Comparison of ENCODE assay signal across 14 cellular contexts in genomic region chrX:153690466-153690865, GRCh38. TPM values are rescaled to one million over a fixed set of nuclear protein-coding genes. Genes with fewer than 3 reads are reported as not detected.
DNase-seq lines count a peak whose midpoint lies in the region; ATAC-seq and TF ChIP-seq lines count a peak whose summit lies in the region.
"Had no signal": no experiment of that assay in that cellular context is flagged by ENCODE, and none has a peak within 500 bp of the region (broad histone marks: within the 10 kb centered on the region; RNA-seq: fewer than 3 reads in every experiment).

No MANE protein-coding gene starts in this region.

- TF ChIP-seq CTCF in HFF-Myc (IDR thresholded peaks at IDR 0.05; ENCODE audit: low read depth, low read length, missing control alignments) (no peak), WERI-Rb-1 (IDR thresholded peaks at IDR 0.05; ENCODE audit: low read depth, low read length) (no peak), gastroesophageal sphincter (IDR thresholded peaks at IDR 0.05) (no peak), sigmoid colon (IDR thresholded peaks at IDR 0.05) (no peak)

- H3K4me1 ChIP-seq in gastroesophageal sphincter (peaks cover 0 to 33% (median 0%) of the 10 kb centered on the region in 3 donors), sigmoid colon (peaks cover 0 to 50% (median 20%) of the 10 kb centered on the region in 4 donors)
- H3K4me1 ChIP-seq: Caco-2 had no signal

- H3K4me3 ChIP-seq in HFF-Myc (replicated peaks; ENCODE audit: low read depth, low read length) (peak overlapping the region; percentile 49), WERI-Rb-1 (ENCODE audit: low read depth, low read length) (peak overlapping the region; percentile 47), gastroesophageal sphincter (peak overlapping the region in 1 of 2 donors; percentile 65), sigmoid colon (peak overlapping the region in 3 of 4 donors; percentile 57 to 60 (median 59))
- H3K4me3 ChIP-seq: cardiac muscle cell had no signal

- H3K36me3 ChIP-seq in WERI-Rb-1 (peaks cover 46% of the 10 kb centered on the region), gastroesophageal sphincter (peaks cover 0 to 12% of the 10 kb centered on the region in 2 donors), sigmoid colon (peaks cover 0 to 14% (median 0%) of the 10 kb centered on the region in 4 donors)
- H3K36me3 ChIP-seq: cardiac muscle cell had no signal

- H3K9me3 ChIP-seq in WERI-Rb-1 (ENCODE audit: severe bottlenecking) = no peaks in the 10 kb centered on the region
- no peaks in the 10 kb centered on the region for H3K9me3 ChIP-seq in gastroesophageal sphincter
- H3K9me3 ChIP-seq in sigmoid colon = no peaks in the 10 kb centered on the region
- H3K9me3 ChIP-seq: Caco-2 had no signal

- WGBS in gastroesophageal sphincter (ENCODE audit: low coverage in 1 of 2), 2 donors = no CpG with 5 or more reads among the region's 14 CpGs
- WGBS in sigmoid colon, 2 donors = 88% methylated on average over 14 of the region's 14 CpGs

- DNase-seq in HFF-Myc (ENCODE audit: extremely low read depth, low read depth) (no peak), WERI-Rb-1 (no peak), sigmoid colon (no peak), Kasumi-1 (lab: John Stamatoyannopoulos, UW) (no peak)
- DNase-seq in stimulated activated CD4-positive, alpha-beta T cell treated with anti-CD3 and anti-CD28 coated beads, Interleukin-2, amount 100 ng/mL, for 24 hours = no peak
- DNase-seq: Caco-2; effector memory CD8-positive, alpha-beta T cell; Karpas-422; kidney glomerular epithelial cell; NCI-H1105 treated with DMSO at 0.1 percent for 48 hours; stimulated activated CD4-positive, alpha-beta T cell treated with anti-CD3 and anti-CD28 coated beads, Interleukin-4, amount 100 ng/mL, for 1 hour had no signal

- no peak for TF ChIP-seq EP300 in gastroesophageal sphincter (IDR thresholded peaks at IDR 0.05)
- no peak for TF ChIP-seq EP300 in sigmoid colon (IDR thresholded peaks at IDR 0.05)

- H3K27ac ChIP-seq in WERI-Rb-1 (peak overlapping the region; percentile 14; the same call in 1 of the 2 replicates), gastroesophageal sphincter (peak overlapping the region in 3 of 4 donors; percentile 82 to 88 (median 87)), sigmoid colon (peak overlapping the region; percentile 79 to 92 (median 87))
- H3K27ac ChIP-seq: cardiac muscle cell had no signal

- ATAC-seq in gastroesophageal sphincter (no peak), HG02642 (IDR thresholded peaks at IDR 0.05; ENCODE audit: poor library complexity, unreplicated experiment) (no peak)
- ATAC-seq: effector memory CD8-positive, alpha-beta T cell had no signal

- H3K27me3 ChIP-seq in WERI-Rb-1 (ENCODE audit: insufficient read depth, low read depth, severe bottlenecking) (peaks cover 3% of the 10 kb centered on the region), gastroesophageal sphincter (no peaks in the 10 kb centered on the region), sigmoid colon (no peaks in the 10 kb centered on the region)
- H3K27me3 ChIP-seq: cardiac muscle cell had no signal

- intact Hi-C loops in sigmoid colon (cut with DNase I) = no loop called here

- TF ChIP-seq POLR2A in gastroesophageal sphincter (IDR thresholded peaks at IDR 0.05) = no peak
- TF ChIP-seq POLR2A in sigmoid colon (IDR thresholded peaks at IDR 0.05) = no peak

RNA-seq across cellular contexts. Expression of gene SLC6A8, which starts 2.7 kb away (rescaled TPM):
- total RNA-seq in gastroesophageal sphincter (10 to 100 TPM; 25.3 to 86.6 (median 37.9) TPM), sigmoid colon (10 to 100 TPM; 31.9 to 60.7 (median 35.1) TPM)
- polyA plus RNA-seq in sigmoid colon = 100 to 1,000 TPM in 1 of 3 donors, 10 to 100 TPM in 2; 67.9 to 158 (median 70.5) TPM

RNA-seq across cellular contexts. Expression of gene PNCK, which starts 16.9 kb away (rescaled TPM):
- total RNA-seq in gastroesophageal sphincter = 10 to 100 TPM; 14.4 to 55.9 (median 30.1) TPM
- 100 to 1,000 TPM in 1 of 4 donors, 10 to 100 TPM in 3; 33.9 to 135 (median 64.2) TPM for total RNA-seq in sigmoid colon
- polyA plus RNA-seq in sigmoid colon = 1 to 10 TPM in 1 of 3 donors, not detected in 2; 4.6 TPM
- total RNA-seq: Caco-2 had no signal

RNA-seq across cellular contexts. Expression of gene BCAP31, which starts 33.7 kb away (rescaled TPM):
- total RNA-seq in gastroesophageal sphincter (100 to 1,000 TPM in 2 of 4 donors, 10 to 100 TPM in 2; 76.1 to 125 (median 104) TPM), sigmoid colon (100 to 1,000 TPM in 1 of 4 donors, 10 to 100 TPM in 3; 59.3 to 124 (median 70.4) TPM)
- 100 to 1,000 TPM in 1 of 3 donors, 10 to 100 TPM in 2; 61.3 to 216 (median 70.9) TPM for polyA plus RNA-seq in sigmoid colon

RNA-seq across cellular contexts. Expression of gene ABCD1, which starts 34.2 kb away (rescaled TPM):
- total RNA-seq in gastroesophageal sphincter (10 to 100 TPM; 14.4 to 38.8 (median 22.0) TPM), sigmoid colon (10 to 100 TPM; 11.0 to 21.3 (median 18.3) TPM)
- polyA plus RNA-seq in sigmoid colon = 10 to 100 TPM in 1 of 3 donors, 1 to 10 TPM in 2; 1.8 to 12.8 (median 3.2) TPM

RNA-seq across cellular contexts. Expression of gene DUSP9, which starts 43.5 kb away (rescaled TPM):
- total RNA-seq in gastroesophageal sphincter (not detected), sigmoid colon (not detected)
- under 1 TPM in 1 of 3 donors, not detected in 2; 0.06 TPM for polyA plus RNA-seq in sigmoid colon

Comparison
In these comparisons a context has a peak if more than half of its experiments do, and no peak if none do; other contexts are left out.
1. H3K27ac ChIP-seq: peak in every context shown above with its lines; median percentile 87 in gastroesophageal sphincter; 87 in sigmoid colon; 14 in WERI-Rb-1.